Comparison of ENCODE assay signal across 12 cellular contexts in the genomic region with DNA sequence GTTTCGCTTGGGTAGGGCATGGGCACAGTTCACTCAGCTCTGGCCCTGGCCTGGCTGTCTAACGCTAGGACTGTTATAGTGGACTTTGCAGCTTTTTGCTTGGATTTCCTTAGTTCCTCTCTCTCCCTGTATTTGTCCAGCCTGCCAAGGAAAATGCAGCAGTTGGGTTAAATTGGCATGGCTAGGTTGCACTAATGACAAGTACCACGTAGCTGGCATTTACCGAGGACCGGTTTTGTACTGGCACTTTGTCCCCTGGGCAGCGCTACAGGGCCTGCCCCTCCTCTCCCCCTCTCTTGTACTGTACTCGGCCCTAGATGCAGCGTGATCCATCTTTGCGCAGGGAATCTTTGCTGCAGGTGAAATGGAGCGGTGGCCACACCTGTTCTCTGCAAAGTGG. TPM values are rescaled to one million over a fixed set of nuclear protein-coding genes. Genes with fewer than 3 reads are reported as not detected.
DNase-seq lines count a peak whose midpoint lies in the region; ATAC-seq and TF ChIP-seq lines count a peak whose summit lies in the region.
"Had no signal": no experiment of that assay in that cellular context is flagged by ENCODE, and none has a peak within 500 bp of the region (broad histone marks: within the 10 kb centered on the region; RNA-seq: fewer than 3 reads in every experiment).

No MANE protein-coding gene starts in this region.

- H3K27me3 ChIP-seq in skeletal muscle satellite cell (ENCODE audit: control insufficient read depth, insufficient read depth, low read length) (no peaks in the 10 kb centered on the region), sigmoid colon (no peaks in the 10 kb centered on the region)
- H3K27me3 ChIP-seq: upper lobe of left lung had no signal

- H3K27ac ChIP-seq in sigmoid colon = no peak overlapping the region
- H3K27ac ChIP-seq: upper lobe of left lung had no signal

- peak overlapping the region; percentile 99 for H3K4me3 ChIP-seq in skeletal muscle satellite cell (ENCODE audit: low read length)
- H3K4me3 ChIP-seq in sigmoid colon = no peak overlapping the region
- H3K4me3 ChIP-seq: upper lobe of left lung had no signal

- peaks cover 29% of the 10 kb centered on the region for H3K36me3 Mint-ChIP-seq in T-helper 1 cell treated with Interleukin-12 subunit alpha and Interleukin-12 subunit beta and Interleukin-4 antibody, amounts not matched to agents 30 μg/mL and 1 μg/mL, for 36 hours (ENCODE audit: low read depth)
- H3K36me3 Mint-ChIP-seq in T-helper 17 cell (ENCODE audit: low read depth) (peaks cover 6% of the 10 kb centered on the region), glutamatergic neuron (ENCODE audit: unreplicated experiment) (no peaks in the 10 kb centered on the region), Calu3 (ENCODE audit: insufficient read depth, unreplicated experiment) (peaks cover 51% of the 10 kb centered on the region)

- BruUV-seq in Calu3 (replicated peaks; lab: Mats Ljungman, UMichigan) = no TSS peak

- H3K9me3 Mint-ChIP-seq in T-helper 1 cell treated with Interleukin-12 subunit alpha and Interleukin-12 subunit beta and Interleukin-4 antibody, amounts not matched to agents 30 μg/mL and 1 μg/mL, for 36 hours = no peaks in the 10 kb centered on the region
- H3K9me3 Mint-ChIP-seq in glutamatergic neuron (ENCODE audit: unreplicated experiment) (peaks cover 5% of the 10 kb centered on the region), Calu3 (ENCODE audit: low read depth, unreplicated experiment) (no peaks in the 10 kb centered on the region)

- CTCF ChIA-PET in Calu3 (lab: Charles Lee) = no interaction called here

- H3K36me3 ChIP-seq in skeletal muscle satellite cell (ENCODE audit: insufficient read depth, low read length) = peaks cover 18% of the 10 kb centered on the region
- peaks cover 0 to 35% (median 30%) of the 10 kb centered on the region in 4 donors for H3K36me3 ChIP-seq in sigmoid colon

- no peak for TF ChIP-seq POLR2A in sigmoid colon (IDR thresholded peaks at IDR 0.05)

- H3K4me1 Mint-ChIP-seq in T-helper 1 cell treated with Interleukin-12 subunit alpha and Interleukin-12 subunit beta and Interleukin-4 antibody, amounts not matched to agents 30 μg/mL and 1 μg/mL, for 36 hours (ENCODE audit: low read depth) = peaks cover 31% of the 10 kb centered on the region
- H3K4me1 Mint-ChIP-seq in T-helper 17 cell (peaks cover 37% of the 10 kb centered on the region), glutamatergic neuron (ENCODE audit: low read depth, unreplicated experiment) (peaks cover 22% of the 10 kb centered on the region), Calu3 (ENCODE audit: low read depth, unreplicated experiment) (peaks cover 16% of the 10 kb centered on the region)

- intact Hi-C loops in Calu3 (cut with micrococcal nuclease; ENCODE audit: unreplicated experiment) (no loop called here), posterior cingulate gyrus (cut with DNase I) (no loop called here), sigmoid colon (cut with DNase I) (no loop called here)

- peak overlapping the region; percentile 70 for H3K27ac Mint-ChIP-seq in T-helper 1 cell treated with Interleukin-12 subunit alpha and Interleukin-12 subunit beta and Interleukin-4 antibody, amounts not matched to agents 30 μg/mL and 1 μg/mL, for 36 hours
- H3K27ac Mint-ChIP-seq in T-helper 17 cell = no peak overlapping the region
- H3K27ac Mint-ChIP-seq in glutamatergic neuron (ENCODE audit: unreplicated experiment) = no peak overlapping the region
- no peak overlapping the region for H3K27ac Mint-ChIP-seq in Calu3 (ENCODE audit: unreplicated experiment)

- H3K4me1 ChIP-seq in skeletal muscle satellite cell (ENCODE audit: control insufficient read depth, insufficient read depth, low read length) (peaks cover 38% of the 10 kb centered on the region), sigmoid colon (peaks cover 0 to 45% (median 41%) of the 10 kb centered on the region in 4 donors)

- H3K9ac ChIP-seq in skeletal muscle satellite cell (ENCODE audit: low read depth, low read length) = peak overlapping the region; percentile 11

- ATAC-seq in T-helper 17 cell = no peak

- no peaks in the 10 kb centered on the region for H3K27me3 Mint-ChIP-seq in T-helper 1 cell treated with Interleukin-12 subunit alpha and Interleukin-12 subunit beta and Interleukin-4 antibody, amounts not matched to agents 30 μg/mL and 1 μg/mL, for 36 hours (ENCODE audit: low read depth)
- no peaks in the 10 kb centered on the region for H3K27me3 Mint-ChIP-seq in T-helper 17 cell
- no peaks in the 10 kb centered on the region for H3K27me3 Mint-ChIP-seq in glutamatergic neuron (ENCODE audit: unreplicated experiment)
- no peaks in the 10 kb centered on the region for H3K27me3 Mint-ChIP-seq in Calu3 (ENCODE audit: unreplicated experiment)

- DNase-seq in T-helper 1 cell = no peak
- DNase-seq in T-helper 17 cell = no peak
- no peak for DNase-seq in glutamatergic neuron
- DNase-seq in Calu3 = no peak
- no peak for DNase-seq in posterior cingulate gyrus
- no peak for DNase-seq in sigmoid colon
- DNase-seq: NCI-H2029 treated with DMSO at 0.1 percent for 48 hours; RPMI8226; stimulated activated CD4-positive, alpha-beta T cell treated with anti-CD3 and anti-CD28 coated beads, Interleukin-4, amount 100 ng/mL, for 1 hour had no signal

- H3K4me2 ChIP-seq in skeletal muscle satellite cell (ENCODE audit: low read length) = peak overlapping the region; percentile 95

- H3K9me3 ChIP-seq in T-helper 17 cell (ENCODE audit: control insufficient read depth, low read length, poor library complexity, severe bottlenecking) = no peaks in the 10 kb centered on the region
- no peaks in the 10 kb centered on the region for H3K9me3 ChIP-seq in skeletal muscle satellite cell (replicated peaks; ENCODE audit: low read length)
- no peaks in the 10 kb centered on the region for H3K9me3 ChIP-seq in sigmoid colon
- H3K9me3 ChIP-seq: upper lobe of left lung had no signal

- no peak for TF ChIP-seq EP300 in sigmoid colon (IDR thresholded peaks at IDR 0.05)

- peak overlapping the region; percentile 61 for H3K4me3 Mint-ChIP-seq in T-helper 1 cell treated with Interleukin-12 subunit alpha and Interleukin-12 subunit beta and Interleukin-4 antibody, amounts not matched to agents 30 μg/mL and 1 μg/mL, for 36 hours
- H3K4me3 Mint-ChIP-seq in T-helper 17 cell = peak overlapping the region; percentile 76
- peak overlapping the region; percentile 30 for H3K4me3 Mint-ChIP-seq in glutamatergic neuron (ENCODE audit: unreplicated experiment)
- no peak overlapping the region for H3K4me3 Mint-ChIP-seq in Calu3 (ENCODE audit: low read depth, unreplicated experiment)

- WGBS in sigmoid colon, 2 donors = 27 to 79% methylated on average over 10 of the region's 10 CpGs

- TF ChIP-seq CTCF in glutamatergic neuron (IDR thresholded peaks at IDR 0.05; ENCODE audit: partially characterized antibody, unreplicated experiment) (no peak), Calu3 (IDR thresholded peaks at IDR 0.05; ENCODE audit: unreplicated experiment) (no peak), sigmoid colon (IDR thresholded peaks at IDR 0.05) (no peak)

RNA-seq across cellular contexts. Expression of a gene that starts 2.4 kb away (rescaled TPM):
- 10 to 100 TPM; 18.3 to 18.4 TPM for total RNA-seq in T-helper 17 cell
- total RNA-seq in glutamatergic neuron (ENCODE audit: unreplicated experiment) = 45.9 TPM
- 22.3 and 25.1 TPM in 2 replicates for total RNA-seq in skeletal muscle satellite cell (2012; rRNA removed)
- total RNA-seq in Calu3 (2022) = 27.5 and 30.1 TPM in 2 replicates
- 10 to 100 TPM; 13.6 to 18.3 (median 15.0) TPM for total RNA-seq in sigmoid colon
- polyA plus RNA-seq in sigmoid colon = 10 to 100 TPM; 10.8 to 33.6 (median 11.6) TPM

RNA-seq across cellular contexts. Expression of a gene that starts 26.1 kb away (rescaled TPM):
- total RNA-seq in T-helper 17 cell (10 to 100 TPM; 66.4 to 90.1 TPM), glutamatergic neuron (ENCODE audit: unreplicated experiment) (121 TPM), Calu3 (2022) (32.4 and 111 TPM in 2 replicates), sigmoid colon (not detected)
- total RNA-seq in skeletal muscle satellite cell (2012; rRNA removed) = not detected in 2 replicates
- not detected for polyA plus RNA-seq in sigmoid colon

Comparison
In these comparisons a context has a peak if more than half of its experiments do, and no peak if none do; other contexts are left out.
1. RNA of a gene that starts 26.1 kb away (total RNA-seq): 121 TPM in glutamatergic neuron (single experiment), 66.4 to 90.1 TPM in T-helper 17 cell and 32.4 to 111 TPM in Calu3; not detected in sigmoid colon; every median in the first group is over 10 times any median in the second.